Comparison of ENCODE assay signal across 11 cellular contexts in the genomic region with DNA sequence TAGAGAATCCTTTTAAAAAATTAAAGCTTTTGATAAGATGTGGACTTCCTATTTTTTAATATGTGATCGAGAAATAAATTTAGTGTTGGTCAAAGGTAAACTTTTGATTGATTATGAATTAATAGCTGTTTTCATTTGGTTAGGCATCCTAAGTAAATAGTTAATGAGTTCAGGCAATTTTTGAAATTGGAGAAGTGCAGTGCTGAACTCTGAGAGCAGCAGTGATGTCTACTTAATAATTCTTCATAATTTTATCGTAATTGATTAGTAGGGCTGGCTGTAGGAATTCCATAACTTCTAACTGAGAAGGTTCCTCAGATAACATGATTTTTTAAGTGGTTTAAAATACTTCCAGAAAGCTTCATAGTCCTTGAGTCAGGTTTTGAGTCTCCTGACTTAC. TPM values are rescaled to one million over a fixed set of nuclear protein-coding genes. Genes with fewer than 3 reads are reported as not detected.
A peak's percentile ranks its signal among the peaks of the same experiment; 100 is the strongest.
DNase-seq lines count a peak whose midpoint lies in the region; ATAC-seq and TF ChIP-seq lines count a peak whose summit lies in the region.
"Had no signal": no experiment of that assay in that cellular context is flagged by ENCODE, and none has a peak within 500 bp of the region (broad histone marks: within the 10 kb centered on the region; RNA-seq: fewer than 3 reads in every experiment).

No MANE protein-coding gene starts in this region.

- peaks cover 32% of the 10 kb centered on the region for H3F3A ChIP-seq in SU-DHL-6 (ENCODE audit: insufficient read depth)

- peak overlapping the region; percentile 98 for H3K4me2 ChIP-seq in SU-DHL-6 (ENCODE audit: low read depth, low read length, poor library complexity, severe bottlenecking)

- no peak for ATAC-seq in heart right ventricle

- H3K27me3 Mint-ChIP-seq in glutamatergic neuron (ENCODE audit: unreplicated experiment): no peaks in the 10 kb centered on the region
- H3K27me3 Mint-ChIP-seq: memory B cell had no signal

- no peak for TF ChIP-seq POLR2A in thyroid gland (IDR thresholded peaks at IDR 0.05)

- 73 to 75% methylated on average over 2 of the region's 2 CpGs for WGBS in heart right ventricle, 2 donors
- WGBS in thyroid gland, 2 donors: 67 to 69% methylated on average over 2 of the region's 2 CpGs

- H3K9me3 ChIP-seq in left ventricle myocardium inferior (replicated peaks) (no peaks in the 10 kb centered on the region), heart right ventricle (no peaks in the 10 kb centered on the region), SU-DHL-6 (ENCODE audit: insufficient read depth, low read length) (no peaks in the 10 kb centered on the region), tibial artery (no peaks in the 10 kb centered on the region), thyroid gland (no peaks in the 10 kb centered on the region)

- peaks cover 5% of the 10 kb centered on the region for H3K4me1 Mint-ChIP-seq in glutamatergic neuron (ENCODE audit: low read depth, unreplicated experiment)

- H4K20me1 ChIP-seq in SU-DHL-6 (ENCODE audit: low read depth, low read length): no peaks in the 10 kb centered on the region

- H3K4me3 ChIP-seq in left ventricle myocardium inferior (peak overlapping the region; percentile 81), heart right ventricle (peak overlapping the region in 5 of 10 donors; percentile 68 to 91 (median 82)), SU-DHL-6 (ENCODE audit: insufficient read depth, low read length, poor library complexity, severe bottlenecking) (peak overlapping the region; percentile 76), tibial artery (peak overlapping the region; percentile 77 to 81), thyroid gland (replicated peaks in 1 of 3) (no peak overlapping the region)

- no peak overlapping the region for H3K27ac ChIP-seq in left ventricle myocardium inferior (replicated peaks)
- H3K27ac ChIP-seq in heart right ventricle: no peak overlapping the region
- H3K27ac ChIP-seq in SU-DHL-6 (ENCODE audit: low read depth, low read length): peak overlapping the region; percentile 98
- H3K27ac ChIP-seq in tibial artery: peak overlapping the region in 1 of 2 donors; percentile 50
- no peak overlapping the region for H3K27ac ChIP-seq in thyroid gland

- no peak overlapping the region for H2AFZ ChIP-seq in SU-DHL-6 (ENCODE audit: low read depth, low read length, severe bottlenecking)

- intact Hi-C loops in left ventricle myocardium inferior (cut with micrococcal nuclease): no loop called here
- intact Hi-C loops in heart right ventricle (cut with DNase I): loop anchor here in 9 of 10 donors (2.0 to 10.0 kb wide), 9 partner anchors 33 to 409 kb away; partner anchors contain the start of gene TMEM131L (in 5 of the 9)
- intact Hi-C loops in tibial artery (cut with DNase I; ENCODE audit: low total_unique reads): loop anchor here (10.0 kb wide), 1 partner anchor 299 kb away; no protein-coding TSS in a partner anchor
- intact Hi-C loops in thyroid gland (cut with DNase I): loop anchor here (10.0 kb wide), 1 partner anchor 119 kb away; the partner anchor contains the start of gene TMEM131L

- H3K4me3 Mint-ChIP-seq in glutamatergic neuron (ENCODE audit: unreplicated experiment): peak overlapping the region; percentile 91

- H3K9me2 ChIP-seq in SU-DHL-6 (replicated peaks; ENCODE audit: insufficient read depth, low read length): no peaks in the 10 kb centered on the region

- peaks cover 23% of the 10 kb centered on the region for H3K4me1 ChIP-seq in left ventricle myocardium inferior
- peaks cover 2 to 32% (median 17%) of the 10 kb centered on the region in 9 donors for H3K4me1 ChIP-seq in heart right ventricle
- H3K4me1 ChIP-seq in tibial artery: peaks cover 0 to 30% (median 0%) of the 10 kb centered on the region in 4 donors
- H3K4me1 ChIP-seq in thyroid gland: peaks cover 4 to 16% of the 10 kb centered on the region in 2 donors

- H3K36me3 Mint-ChIP-seq in glutamatergic neuron (ENCODE audit: unreplicated experiment): no peaks in the 10 kb centered on the region
- H3K36me3 Mint-ChIP-seq: memory B cell had no signal

- H3K9ac ChIP-seq in SU-DHL-6 (ENCODE audit: low read length): peak overlapping the region; percentile 98

- no peaks in the 10 kb centered on the region for H3K36me3 ChIP-seq in left ventricle myocardium inferior
- H3K36me3 ChIP-seq in heart right ventricle: no peaks in the 10 kb centered on the region
- H3K36me3 ChIP-seq in SU-DHL-6 (ENCODE audit: low read length): peaks cover 18% of the 10 kb centered on the region
- H3K36me3 ChIP-seq in tibial artery: no peaks in the 10 kb centered on the region
- no peaks in the 10 kb centered on the region for H3K36me3 ChIP-seq in thyroid gland

- TF ChIP-seq CTCF in left ventricle myocardium inferior (IDR thresholded peaks at IDR 0.05; ENCODE audit: borderline replicate concordance) (no peak), heart right ventricle (IDR thresholded peaks at IDR 0.05) (no peak), SU-DHL-6 (IDR thresholded peaks at IDR 0.05; ENCODE audit: insufficient read depth, low read length, poor library complexity, severe bottlenecking) (no peak), glutamatergic neuron (IDR thresholded peaks at IDR 0.05; ENCODE audit: partially characterized antibody, unreplicated experiment) (no peak), tibial artery (IDR thresholded peaks at IDR 0.05) (no peak), thyroid gland (IDR thresholded peaks at IDR 0.05) (no peak)

- H3K27ac Mint-ChIP-seq in glutamatergic neuron (ENCODE audit: unreplicated experiment): no peak overlapping the region

- H3K27me3 ChIP-seq in left ventricle myocardium inferior (ENCODE audit: low read depth): no peaks in the 10 kb centered on the region
- no peaks in the 10 kb centered on the region for H3K27me3 ChIP-seq in heart right ventricle
- H3K27me3 ChIP-seq in SU-DHL-6 (ENCODE audit: low read length): no peaks in the 10 kb centered on the region
- H3K27me3 ChIP-seq in tibial artery: no peaks in the 10 kb centered on the region
- H3K27me3 ChIP-seq in thyroid gland: no peaks in the 10 kb centered on the region

- H3K79me2 ChIP-seq in SU-DHL-6 (ENCODE audit: insufficient read depth, low read length): peaks cover 64% of the 10 kb centered on the region

- no peaks in the 10 kb centered on the region for H3K9me3 Mint-ChIP-seq in glutamatergic neuron (ENCODE audit: unreplicated experiment)
- H3K9me3 Mint-ChIP-seq: memory B cell had no signal

- DNase-seq in left ventricle myocardium inferior: no peak
- no peak for DNase-seq in heart right ventricle
- DNase-seq in glutamatergic neuron: no peak
- no peak for DNase-seq in tibial artery
- no peak for DNase-seq in thyroid gland
- DNase-seq in GM19240 (ENCODE audit: insufficient read length, low spot score): no peak
- DNase-seq in activated gamma-delta T cell (lab: John Stamatoyannopoulos, UW): no peak
- DNase-seq: activated CD4-positive, CD25-positive, alpha-beta regulatory T cell; effector CD4-positive, alpha-beta T cell had no signal

RNA-seq across cellular contexts. Expression of gene MND1, which starts 1.5 kb away (rescaled TPM):
- total RNA-seq in left ventricle myocardium inferior: 0.38 TPM
- total RNA-seq in heart right ventricle: 1 to 10 TPM in 1 of 10 donors, under 1 TPM in 4, not detected in 5; 0.25 to 1.7 (median 0.40) TPM
- under 1 TPM in 1 of 2 donors, not detected in 1; 0.20 TPM for polyA plus RNA-seq in heart right ventricle
- 2.0 TPM for total RNA-seq in glutamatergic neuron (ENCODE audit: unreplicated experiment)
- total RNA-seq in thyroid gland: 1 to 10 TPM in 1 of 4 donors, under 1 TPM in 1, not detected in 2; 0.89 to 1.6 TPM

Comparison
In these comparisons a context has a peak if more than half of its experiments do, and no peak if none do; other contexts are left out.
1. H3K4me3 ChIP-seq: peak in left ventricle myocardium inferior (single experiment), SU-DHL-6 (single experiment) and tibial artery (2 of 2); none in thyroid gland (0 of 3).